Comparison of ENCODE assay signal across 1 cellular context in genomic region chr19:40280608-40281221, GRCh38.
TF ChIP-seq lines count a peak whose summit lies in the region.

No MANE protein-coding gene starts in this region.

TF ChIP-seq in K562, 482 proteins besides CTCF, POLR2A, EP300 and RAD21:
- TF ChIP-seq HNRNPK (IDR thresholded peaks at IDR 0.05; ENCODE audit: low read depth, low read length, poor library complexity, severe bottlenecking) = no peak
- TF ChIP-seq ZNF280A (IDR thresholded peaks at IDR 0.05; ENCODE audit: low read depth, partially characterized antibody) = no peak
- TF ChIP-seq NR3C1 (CRISPR knock-in tag; IDR thresholded peaks at IDR 0.05) = no peak
- TF ChIP-seq CHD2 (IDR thresholded peaks at IDR 0.05; ENCODE audit: low read depth, low read length) = no peak
- TF ChIP-seq COPS2 (conservative IDR thresholded peaks at IDR 0.05) = no peak
- TF ChIP-seq CHCHD3 (CRISPR knock-in tag; IDR thresholded peaks at IDR 0.05) = no peak
- TF ChIP-seq CHD1 (IDR thresholded peaks at IDR 0.05; ENCODE audit: low read length) = no peak
- no peak for TF ChIP-seq ZNF239 (CRISPR knock-in tag; IDR thresholded peaks at IDR 0.05)
- TF ChIP-seq TCF7 (IDR thresholded peaks at IDR 0.05; ENCODE audit: borderline replicate concordance) = no peak
- no peak for TF ChIP-seq CTCFL (IDR thresholded peaks at IDR 0.05; ENCODE audit: borderline replicate concordance, insufficient read depth, low read depth, low read length, poor library complexity, severe bottlenecking)
- TF ChIP-seq NFIX (CRISPR knock-in tag; IDR thresholded peaks at IDR 0.05; ENCODE audit: low read depth) = no peak
- TF ChIP-seq TAL1 (IDR thresholded peaks at IDR 0.05) = no peak
- TF ChIP-seq TOE1 (IDR thresholded peaks at IDR 0.05; ENCODE audit: borderline replicate concordance) = no peak
- TF ChIP-seq TOE1 (CRISPR knock-in tag; IDR thresholded peaks at IDR 0.05; ENCODE audit: borderline replicate concordance, low read depth) = no peak
- no peak for TF ChIP-seq RBM17 (IDR thresholded peaks at IDR 0.05; ENCODE audit: borderline replicate concordance, low read depth, low read length)
- no peak for TF ChIP-seq MAFF (IDR thresholded peaks at IDR 0.05; ENCODE audit: low read length)
- no peak for TF ChIP-seq ZNF780A (CRISPR knock-in tag; IDR thresholded peaks at IDR 0.05)
- no peak for TF ChIP-seq MXI1 (IDR thresholded peaks at IDR 0.05; ENCODE audit: low read depth, low read length)
- no peak for TF ChIP-seq PCBP2 (IDR thresholded peaks at IDR 0.05; ENCODE audit: low read depth, low read length, poor library complexity, severe bottlenecking)
- no peak for TF ChIP-seq ZBTB2 (IDR thresholded peaks at IDR 0.05)
- no peak for TF ChIP-seq FOXJ2 (tag; IDR thresholded peaks at IDR 0.05)
